Comparison of ENCODE assay signal across 9 cellular contexts in genomic region chr17:29642171-29642611, GRCh38. TPM values are rescaled to one million over a fixed set of nuclear protein-coding genes. Genes with fewer than 3 reads are reported as not detected.
A peak's percentile ranks its signal among the peaks of the same experiment; 100 is the strongest.
DNase-seq lines count a peak whose midpoint lies in the region; ATAC-seq and TF ChIP-seq lines count a peak whose summit lies in the region.
"Had no signal": no experiment of that assay in that cellular context is flagged by ENCODE, and none has a peak within 500 bp of the region (broad histone marks: within the 10 kb centered on the region; RNA-seq: fewer than 3 reads in every experiment).

No MANE protein-coding gene starts in this region.

- H2BK120ac ChIP-seq in mesenchymal stem cell (ENCODE audit: low read depth, low read length), result no peak overlapping the region

- no peak overlapping the region for H4K8ac ChIP-seq in mesenchymal stem cell (ENCODE audit: low read length)

- in situ Hi-C loops in G401 (cut with HindIII; ENCODE audit: low sequenced_read_pairs), result no loop called here

- H3K36me3 ChIP-seq in A673 (ENCODE audit: insufficient read depth, low read length, poor library complexity, severe bottlenecking) (peaks cover 10% of the 10 kb centered on the region), RWPE2 (ENCODE audit: low read depth) (peaks cover 11% of the 10 kb centered on the region; the same call in 1 of the 2 replicates), mesenchymal stem cell (ENCODE audit: control insufficient read depth in 1 of 2, insufficient read depth in 2 of 2, low read depth in 1 of 2, low read length in 2 of 2) (no peaks in the 10 kb centered on the region), MG63 (no peaks in the 10 kb centered on the region)

- H3K14ac ChIP-seq in mesenchymal stem cell (ENCODE audit: low read length in 2 of 2), result no peak overlapping the region

- H3K27ac ChIP-seq in A673 (ENCODE audit: low read depth, low read length, poor library complexity, severe bottlenecking), result peak overlapping the region; percentile 67
- peak overlapping the region; percentile 13 for H3K27ac ChIP-seq in RWPE2 (ENCODE audit: poor library complexity, severe bottlenecking)
- H3K27ac ChIP-seq in mesenchymal stem cell (ENCODE audit: low read length, poor library complexity, severe bottlenecking), result no peak overlapping the region

- no peak overlapping the region for H2BK15ac ChIP-seq in mesenchymal stem cell (ENCODE audit: low read depth, poor library complexity, severe bottlenecking)

- H3K9me3 ChIP-seq in A673 (ENCODE audit: low read depth, low read length, poor library complexity, severe bottlenecking) (no peaks in the 10 kb centered on the region), RWPE2 (ENCODE audit: severe bottlenecking) (no peaks in the 10 kb centered on the region), mesenchymal stem cell (ENCODE audit: control insufficient read depth, low read length) (no peaks in the 10 kb centered on the region), MG63 (no peaks in the 10 kb centered on the region)

- no peak overlapping the region for H3K4me2 ChIP-seq in mesenchymal stem cell (ENCODE audit: low read length, poor library complexity, severe bottlenecking)

- CTCF ChIA-PET in A673 (lab: Charles Lee), result no interaction called here

- POLR2A ChIA-PET in A673 (lab: Charles Lee; ENCODE audit: low non-redundant PET), result no interaction called here

- H2AFZ ChIP-seq in mesenchymal stem cell (ENCODE audit: low read depth, low read length), result no peak overlapping the region

- no peak overlapping the region for H2BK5ac ChIP-seq in mesenchymal stem cell (ENCODE audit: low read depth, low read length, poor library complexity, severe bottlenecking)

- peak overlapping the region; percentile 4 for H2AK5ac ChIP-seq in mesenchymal stem cell (ENCODE audit: low read length, severe bottlenecking)

- H2BK12ac ChIP-seq in mesenchymal stem cell (ENCODE audit: low read length in 2 of 2), result peak overlapping the region in 1 of 2 experiments; percentile 70

- ATAC-seq in RWPE2 (ENCODE audit: low read depth) (no peak), GM21447 (IDR thresholded peaks at IDR 0.05; ENCODE audit: unreplicated experiment) (no peak)

- H3K27me3 ChIP-seq in A673 (replicated peaks; ENCODE audit: insufficient read depth, low read depth, low read length, poor library complexity), result no peaks in the 10 kb centered on the region
- H3K27me3 ChIP-seq in RWPE2 (ENCODE audit: insufficient read depth, poor library complexity, severe bottlenecking), result no peaks in the 10 kb centered on the region
- no peaks in the 10 kb centered on the region for H3K27me3 ChIP-seq in mesenchymal stem cell (ENCODE audit: control insufficient read depth in 1 of 2, insufficient read depth in 1 of 2, low read length in 2 of 2)
- H3K27me3 ChIP-seq in MG63, result no peaks in the 10 kb centered on the region

- intact Hi-C loops in A673 (cut with micrococcal nuclease; ENCODE audit: unreplicated experiment), result loop anchor here (5.0 kb wide), 3 partner anchors 40 to 385 kb away; no protein-coding TSS in a partner anchor

- peak overlapping the region in 1 of 2 experiments; percentile 4 for H3K4ac ChIP-seq in mesenchymal stem cell (ENCODE audit: low read depth in 1 of 2, low read length in 2 of 2)

- peaks cover 3% of the 10 kb centered on the region for H3K79me1 ChIP-seq in mesenchymal stem cell (replicated peaks; ENCODE audit: low read length, poor library complexity, severe bottlenecking)

- peaks cover 73% of the 10 kb centered on the region for H3K4me1 ChIP-seq in A673 (ENCODE audit: insufficient read depth, low read length, poor library complexity, severe bottlenecking)
- H3K4me1 ChIP-seq in RWPE2 (ENCODE audit: insufficient read depth, poor library complexity, severe bottlenecking), result peaks cover 38% of the 10 kb centered on the region
- H3K4me1 ChIP-seq in mesenchymal stem cell (ENCODE audit: control insufficient read depth, insufficient read depth, low read depth, low read length), result peaks cover 7% of the 10 kb centered on the region

- 33% methylated on average over 1 of the region's 2 CpGs for WGBS in mesenchymal stem cell

- H3K9ac ChIP-seq in mesenchymal stem cell (ENCODE audit: low read length), result no peak overlapping the region

- no peak for TF ChIP-seq CTCF in A673 (conservative IDR thresholded peaks at IDR 0.05; ENCODE audit: low read depth, low read length)
- TF ChIP-seq CTCF in RWPE2 (IDR thresholded peaks at IDR 0.05; ENCODE audit: poor library complexity, severe bottlenecking), result no peak

- H3K23ac ChIP-seq in mesenchymal stem cell (ENCODE audit: low read length in 2 of 2), result no peak overlapping the region

- H3K18ac ChIP-seq in mesenchymal stem cell (ENCODE audit: low read depth in 1 of 2, low read length in 2 of 2), result peak overlapping the region in 1 of 2 experiments; percentile 68

- no peak for DNase-seq in A673 (ENCODE audit: low spot score)
- DNase-seq in DMS153 treated with DMSO at 0.1 percent for 48 hours (lab: John Stamatoyannopoulos, UW; ENCODE audit: unreplicated experiment), result peak; percentile 41
- DNase-seq in RWPE2 (ENCODE audit: low spot score), result no peak
- DNase-seq in mesenchymal stem cell, result no peak
- DNase-seq in G401 (ENCODE audit: low spot score), result no peak
- DNase-seq in MG63, result no peak
- no peak for DNase-seq in NCI-H1694 treated with DMSO at 0.1 percent for 48 hours (lab: John Stamatoyannopoulos, UW)
- DNase-seq: H9 had no signal

- H3K4me3 ChIP-seq in A673 (ENCODE audit: low read depth, low read length, poor library complexity, severe bottlenecking), result no peak overlapping the region
- no peak overlapping the region for H3K4me3 ChIP-seq in RWPE2 (ENCODE audit: severe bottlenecking)
- H3K4me3 ChIP-seq in mesenchymal stem cell (ENCODE audit: insufficient read depth in 1 of 2, low read depth in 1 of 2, low read length in 2 of 2), result no peak overlapping the region
- no peak overlapping the region for H3K4me3 ChIP-seq in MG63

- BruUV-seq in A673 (replicated peaks; lab: Mats Ljungman, UMichigan), result no TSS peak

- no peak overlapping the region for H4K91ac ChIP-seq in mesenchymal stem cell (ENCODE audit: low read length)

RNA-seq across cellular contexts. Expression of gene CORO6, which starts 19.5 kb away (rescaled TPM):
- total RNA-seq in A673 (2021), result 19.7 and 28.9 TPM in 2 replicates
- 2.9 TPM for polyA plus RNA-seq in mesenchymal stem cell (2013, experiment 1 of 2)
- polyA plus RNA-seq in mesenchymal stem cell (2013, experiment 2 of 2), result 2.5 TPM
- total RNA-seq in G401 (2014; rRNA removed; shearing (Covaris generic)), result 3.6 and 9.7 TPM in 2 replicates
- 1.2 TPM in 1 of 2 replicates, not detected in the other for total RNA-seq in MG63 (2014; rRNA removed; shearing (Covaris generic); ENCODE audit: low replicate concordance)

RNA-seq across cellular contexts. Expression of gene ANKRD13B, which starts 49.3 kb away (rescaled TPM):
- 81.5 and 98.7 TPM in 2 replicates for total RNA-seq in A673 (2021)
- polyA plus RNA-seq in mesenchymal stem cell (2013, experiment 1 of 2), result 3.6 TPM
- polyA plus RNA-seq in mesenchymal stem cell (2013, experiment 2 of 2), result 2.7 TPM
- 17.5 and 29.6 TPM in 2 replicates for total RNA-seq in G401 (2014; rRNA removed; shearing (Covaris generic))
- 12.1 and 15.7 TPM in 2 replicates for total RNA-seq in MG63 (2014; rRNA removed; shearing (Covaris generic); ENCODE audit: low replicate concordance)

RNA-seq across cellular contexts. Expression of gene GIT1, which starts 52.7 kb away (rescaled TPM):
- total RNA-seq in A673 (2021), result 120 and 125 TPM in 2 replicates
- polyA plus RNA-seq in mesenchymal stem cell (2013, experiment 1 of 2), result 29.2 TPM
- 28.5 TPM for polyA plus RNA-seq in mesenchymal stem cell (2013, experiment 2 of 2)
- total RNA-seq in G401 (2014; rRNA removed; shearing (Covaris generic)), result 42.2 and 45.9 TPM in 2 replicates
- total RNA-seq in MG63 (2014; rRNA removed; shearing (Covaris generic); ENCODE audit: low replicate concordance), result 17.1 and 36.4 TPM in 2 replicates
